ENCODE assay signal across 8 cellular contexts in the genomic region with DNA sequence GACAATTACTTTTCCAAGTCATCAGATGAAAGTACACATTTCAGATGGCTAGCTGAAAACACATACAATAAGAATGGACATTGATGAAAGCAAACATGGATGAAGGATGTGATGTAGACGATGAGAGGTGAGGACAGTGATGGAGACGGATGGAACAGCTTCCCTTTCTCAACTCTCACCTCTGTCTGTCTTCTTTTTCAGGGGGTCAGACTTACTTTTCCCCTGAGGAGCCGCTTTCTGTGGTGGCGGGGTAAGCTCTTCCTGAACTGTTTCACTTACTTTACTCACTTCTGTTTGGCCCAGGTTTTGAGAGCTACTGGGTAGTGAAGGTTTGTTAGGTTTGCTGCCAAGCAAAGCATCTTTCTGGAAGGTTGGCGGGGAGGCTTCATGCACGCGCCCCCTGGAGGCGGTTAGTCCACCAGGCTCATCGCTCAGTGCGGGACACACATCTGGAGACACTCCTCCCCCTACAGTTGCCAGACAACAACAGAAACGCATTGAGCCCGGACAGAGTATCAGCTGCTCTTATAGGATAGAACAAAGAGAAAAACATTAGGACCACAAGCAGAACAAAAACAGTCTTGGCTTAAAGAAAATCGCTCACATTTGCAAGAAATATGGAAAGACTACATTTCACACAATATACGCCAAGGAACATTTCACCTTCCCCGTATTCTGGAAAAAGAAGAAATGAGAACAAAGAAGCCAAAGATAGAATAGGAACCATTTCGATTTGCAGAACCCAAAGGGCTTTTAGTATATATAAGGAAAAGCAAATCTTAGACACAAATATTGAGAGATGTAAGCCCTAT.
DNase-seq lines count a peak whose midpoint lies in the region; ATAC-seq, FAIRE-seq and TF ChIP-seq lines count a peak whose summit lies in the region.

No MANE protein-coding gene starts in this region.

- no peaks in the 10 kb centered on the region for H3K27me3 Mint-ChIP-seq in activated naive CD8-positive, alpha-beta T cell treated with anti-CD3 and anti-CD28 coated beads for 36 hours

- intact Hi-C loops in Right ventricle myocardium inferior (cut with DNase I) (loop anchor here (5.0 kb wide), 1 partner anchor 197 kb away; no protein-coding TSS in a partner anchor), posterior vena cava (cut with DNase I) (loop anchor here in 1 of 2 donors (5.0 kb wide), 1 partner anchor 197 kb away; no protein-coding TSS in a partner anchor)

- peak; percentile 99 for FAIRE-seq in urothelium cell line (lab: Jason Lieb, UNC)

- no peaks in the 10 kb centered on the region for H3K9me3 Mint-ChIP-seq in activated naive CD8-positive, alpha-beta T cell treated with anti-CD3 and anti-CD28 coated beads for 36 hours

- peaks cover 12% of the 10 kb centered on the region for H3K36me3 Mint-ChIP-seq in activated naive CD8-positive, alpha-beta T cell treated with anti-CD3 and anti-CD28 coated beads for 36 hours

- no peak overlapping the region for H3K27ac Mint-ChIP-seq in activated naive CD8-positive, alpha-beta T cell treated with anti-CD3 and anti-CD28 coated beads for 36 hours

- peaks cover 6% of the 10 kb centered on the region for H3K4me1 Mint-ChIP-seq in activated naive CD8-positive, alpha-beta T cell treated with anti-CD3 and anti-CD28 coated beads for 36 hours

- H3K4me3 Mint-ChIP-seq in activated naive CD8-positive, alpha-beta T cell treated with anti-CD3 and anti-CD28 coated beads for 36 hours = no peak overlapping the region

- peak; percentile 89 for TF ChIP-seq CTCF in LNCAP (IDR thresholded peaks at IDR 0.05)

- peak; percentile 96 for ATAC-seq in GM21786 (IDR thresholded peaks at IDR 0.05; ENCODE audit: unreplicated experiment)
- ATAC-seq in Right ventricle myocardium inferior = peak; percentile 84

- DNase-seq in ELR (ENCODE audit: low read depth) = peak; percentile 85
- peak; percentile 84 for DNase-seq in SKM-1 treated with dmso at 0.1 percent for 144 hours (lab: John Stamatoyannopoulos, UW; ENCODE audit: unreplicated experiment)
- DNase-seq in activated naive CD8-positive, alpha-beta T cell treated with anti-CD3 and anti-CD28 coated beads for 36 hours = peak; percentile 73
- peak; percentile 88 for DNase-seq in Right ventricle myocardium inferior (ENCODE audit: missing footprints)
- DNase-seq in posterior vena cava (ENCODE audit: low spot score) = peak; percentile 93
- peak; percentile 97 for DNase-seq in urothelium cell line (ENCODE audit: low spot score)

Comparison
In these comparisons a context has a peak if more than half of its experiments do, and no peak if none do; other contexts are left out.
1. Peak in every context shown above with its lines: DNase-seq and ATAC-seq.